Comparison of ENCODE assay signal across 29 cellular contexts in the genomic region with DNA sequence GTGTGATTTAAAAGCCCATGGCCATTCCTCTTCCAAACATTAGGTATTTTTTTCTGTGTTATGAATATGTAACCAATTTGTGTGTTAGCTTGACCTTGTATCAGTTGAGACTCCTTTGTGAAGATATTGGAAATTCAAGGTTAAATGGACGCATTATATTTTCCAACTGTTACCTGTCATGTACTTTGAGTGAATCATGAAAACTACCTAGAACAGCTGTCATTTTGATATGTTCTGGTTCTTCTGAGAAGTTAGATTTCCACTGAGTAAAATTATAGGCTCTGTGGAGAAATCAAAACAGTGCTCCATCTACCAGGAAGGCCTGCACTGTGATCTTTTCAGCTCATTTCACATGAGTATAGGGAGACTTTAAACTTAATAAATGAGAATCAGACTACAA.
DNase-seq lines count a peak whose midpoint lies in the region; TF ChIP-seq lines count a peak whose summit lies in the region.
"Had no signal": no experiment of that assay in that cellular context is flagged by ENCODE, and none has a peak within 500 bp of the region (broad histone marks: within the 10 kb centered on the region; RNA-seq: fewer than 3 reads in every experiment).

No MANE protein-coding gene starts in this region.

- H3K4me3 Mint-ChIP-seq in activated CD4-positive, alpha-beta memory T cell treated with anti-CD3 and anti-CD28 coated beads for 36 hours = no peak overlapping the region
- H3K4me3 Mint-ChIP-seq: B cell; CD14-positive monocyte; CD4-positive, alpha-beta memory T cell; CD4-positive, alpha-beta T cell; CD4-positive, CD25-positive, alpha-beta regulatory T cell; CD8-positive, alpha-beta memory T cell; CD8-positive, alpha-beta T cell had no signal

- H3K27ac Mint-ChIP-seq in activated CD4-positive, alpha-beta memory T cell treated with anti-CD3 and anti-CD28 coated beads for 36 hours = no peak overlapping the region
- H3K27ac Mint-ChIP-seq: B cell; CD14-positive monocyte; CD4-positive, alpha-beta memory T cell; CD4-positive, alpha-beta T cell; CD4-positive, CD25-positive, alpha-beta regulatory T cell; CD8-positive, alpha-beta memory T cell; CD8-positive, alpha-beta T cell had no signal

- H3K4me2 ChIP-seq in neural cell (ENCODE audit: low read length) = no peak overlapping the region
- H3K4me2 ChIP-seq: A549; BLaER1; BLaER1 treated with 17β-estradiol and CSF1 and Interleukin-3, amounts not matched to agents 10 nM and 100 nM had no signal

- peaks cover 6% of the 10 kb centered on the region for H3K9me3 Mint-ChIP-seq in activated CD4-positive, alpha-beta memory T cell treated with anti-CD3 and anti-CD28 coated beads for 36 hours

- H4K20me1 ChIP-seq in neural cell (ENCODE audit: insufficient read depth) = no peaks in the 10 kb centered on the region
- H4K20me1 ChIP-seq: BLaER1; BLaER1 treated with 17β-estradiol and CSF1 and Interleukin-3, amounts not matched to agents 10 nM and 100 nM had no signal

- no peaks in the 10 kb centered on the region for H3K4me1 Mint-ChIP-seq in activated CD4-positive, alpha-beta memory T cell treated with anti-CD3 and anti-CD28 coated beads for 36 hours (ENCODE audit: low read depth)
- H3K4me1 Mint-ChIP-seq: B cell; CD14-positive monocyte; CD4-positive, alpha-beta memory T cell; CD4-positive, CD25-positive, alpha-beta regulatory T cell; CD8-positive, alpha-beta memory T cell had no signal

- H3K9ac ChIP-seq in neural cell (ENCODE audit: low read length) = no peak overlapping the region
- H3K9ac ChIP-seq: BLaER1; BLaER1 treated with 17β-estradiol and CSF1 and Interleukin-3, amounts not matched to agents 10 nM and 100 nM had no signal

- no peak for TF ChIP-seq CTCF in neural cell (IDR thresholded peaks at IDR 0.05; ENCODE audit: poor library complexity, severe bottlenecking)

- H3F3A ChIP-seq in neural cell (ENCODE audit: insufficient read depth, low read length, poor library complexity, severe bottlenecking) = no peaks in the 10 kb centered on the region

- TF ChIP-seq EP300 in neural cell (conservative IDR thresholded peaks at IDR 0.05; ENCODE audit: poor library complexity, severe bottlenecking) = peak; percentile 80

- no peaks in the 10 kb centered on the region for H3K79me2 ChIP-seq in neural cell (replicated peaks; ENCODE audit: insufficient read depth, low read length)

- H3K9me3 ChIP-seq in neural cell (ENCODE audit: low read length) = peaks cover 7% of the 10 kb centered on the region
- H3K9me3 ChIP-seq: A549, BE2C, BLaER1, Caco-2 had no signal

- intact Hi-C loops in activated CD4-positive, alpha-beta memory T cell treated with anti-CD3 and anti-CD28 coated beads for 36 hours (cut with micrococcal nuclease) = no loop called here

- H3K27ac ChIP-seq in neural cell (ENCODE audit: low read length) = peak overlapping the region; percentile 7
- H3K27ac ChIP-seq: 22Rv1; A549; BLaER1; BLaER1 treated with 17β-estradiol and CSF1 and Interleukin-3, amounts not matched to agents 10 nM and 100 nM; C4-2B had no signal

- H3K4me3 ChIP-seq in neural cell (ENCODE audit: low read length) = no peak overlapping the region
- H3K4me3 ChIP-seq: A549; BLaER1; BLaER1 treated with 17β-estradiol and CSF1 and Interleukin-3, amounts not matched to agents 10 nM and 100 nM had no signal

- CTCF ChIA-PET in activated CD4-positive, alpha-beta memory T cell treated with anti-CD3 and anti-CD28 coated beads for 36 hours (lab: Charles Lee) = no interaction called here

- no peak for TF ChIP-seq RAD21 in neural cell (conservative IDR thresholded peaks at IDR 0.05)

- no peak overlapping the region for H2AFZ ChIP-seq in neural cell (ENCODE audit: low read depth, low read length)

- no peaks in the 10 kb centered on the region for H3K36me3 Mint-ChIP-seq in activated CD4-positive, alpha-beta memory T cell treated with anti-CD3 and anti-CD28 coated beads for 36 hours
- H3K36me3 Mint-ChIP-seq: CD14-positive monocyte; CD4-positive, alpha-beta memory T cell; CD4-positive, CD25-positive, alpha-beta regulatory T cell; CD8-positive, alpha-beta memory T cell; CD8-positive, alpha-beta T cell had no signal

- no peaks in the 10 kb centered on the region for H3K27me3 Mint-ChIP-seq in activated CD4-positive, alpha-beta memory T cell treated with anti-CD3 and anti-CD28 coated beads for 36 hours
- H3K27me3 Mint-ChIP-seq: B cell; CD4-positive, alpha-beta memory T cell; CD4-positive, alpha-beta T cell; CD8-positive, alpha-beta memory T cell had no signal

- no peaks in the 10 kb centered on the region for H3K9me2 ChIP-seq in neural cell (ENCODE audit: insufficient read depth, low read length)

- DNase-seq in activated CD4-positive, alpha-beta memory T cell treated with anti-CD3 and anti-CD28 coated beads for 36 hours = no peak
- DNase-seq: 8988T; ACHN; AML-193; BE2C; C1 segment of cervical spinal cord; Caco-2; Calu3; CD4-positive, alpha-beta memory T cell; CD4-positive, alpha-beta T cell; CD4-positive, CD25-positive, alpha-beta regulatory T cell; CD8-positive, alpha-beta memory T cell; CD8-positive, alpha-beta T cell; COR-L47; DMS 273 treated with DMSO at 0.1 percent for 48 hours; DMS153; DMS53; DMS79; DMS79 treated with DMSO at 0.1 percent for 48 hours; DND-41; EL had no signal

- H3K36me3 ChIP-seq in neural cell (ENCODE audit: insufficient read depth, low read length) = no peaks in the 10 kb centered on the region
- H3K36me3 ChIP-seq: BE2C; BLaER1; BLaER1 treated with 17β-estradiol and CSF1 and Interleukin-3, amounts not matched to agents 10 nM and 100 nM had no signal

- H3K27me3 ChIP-seq in neural cell (ENCODE audit: insufficient read depth, low read depth, low read length) = no peaks in the 10 kb centered on the region
- H3K27me3 ChIP-seq: BE2C; BLaER1; BLaER1 treated with 17β-estradiol and CSF1 and Interleukin-3, amounts not matched to agents 10 nM and 100 nM had no signal

- POLR2A ChIA-PET in activated CD4-positive, alpha-beta memory T cell treated with anti-CD3 and anti-CD28 coated beads for 36 hours (lab: Charles Lee) = no interaction called here

TF ChIP-seq in neural cell, 6 proteins besides CTCF, POLR2A, EP300 and RAD21:
- TF ChIP-seq POLR2AphosphoS5 (IDR thresholded peaks at IDR 0.05) (peak; percentile 72), TAF1 (IDR thresholded peaks at IDR 0.05; ENCODE audit: low read depth) (no peak), SMC3 (conservative IDR thresholded peaks at IDR 0.05; ENCODE audit: poor library complexity) (no peak), MXI1 (conservative IDR thresholded peaks at IDR 0.05; ENCODE audit: poor library complexity, severe bottlenecking) (no peak), EZH2 (IDR thresholded peaks at IDR 0.05; ENCODE audit: borderline replicate concordance, insufficient read depth, low read length, poor library complexity, severe bottlenecking) (no peak)
- TF ChIP-seq, protein P1, sequence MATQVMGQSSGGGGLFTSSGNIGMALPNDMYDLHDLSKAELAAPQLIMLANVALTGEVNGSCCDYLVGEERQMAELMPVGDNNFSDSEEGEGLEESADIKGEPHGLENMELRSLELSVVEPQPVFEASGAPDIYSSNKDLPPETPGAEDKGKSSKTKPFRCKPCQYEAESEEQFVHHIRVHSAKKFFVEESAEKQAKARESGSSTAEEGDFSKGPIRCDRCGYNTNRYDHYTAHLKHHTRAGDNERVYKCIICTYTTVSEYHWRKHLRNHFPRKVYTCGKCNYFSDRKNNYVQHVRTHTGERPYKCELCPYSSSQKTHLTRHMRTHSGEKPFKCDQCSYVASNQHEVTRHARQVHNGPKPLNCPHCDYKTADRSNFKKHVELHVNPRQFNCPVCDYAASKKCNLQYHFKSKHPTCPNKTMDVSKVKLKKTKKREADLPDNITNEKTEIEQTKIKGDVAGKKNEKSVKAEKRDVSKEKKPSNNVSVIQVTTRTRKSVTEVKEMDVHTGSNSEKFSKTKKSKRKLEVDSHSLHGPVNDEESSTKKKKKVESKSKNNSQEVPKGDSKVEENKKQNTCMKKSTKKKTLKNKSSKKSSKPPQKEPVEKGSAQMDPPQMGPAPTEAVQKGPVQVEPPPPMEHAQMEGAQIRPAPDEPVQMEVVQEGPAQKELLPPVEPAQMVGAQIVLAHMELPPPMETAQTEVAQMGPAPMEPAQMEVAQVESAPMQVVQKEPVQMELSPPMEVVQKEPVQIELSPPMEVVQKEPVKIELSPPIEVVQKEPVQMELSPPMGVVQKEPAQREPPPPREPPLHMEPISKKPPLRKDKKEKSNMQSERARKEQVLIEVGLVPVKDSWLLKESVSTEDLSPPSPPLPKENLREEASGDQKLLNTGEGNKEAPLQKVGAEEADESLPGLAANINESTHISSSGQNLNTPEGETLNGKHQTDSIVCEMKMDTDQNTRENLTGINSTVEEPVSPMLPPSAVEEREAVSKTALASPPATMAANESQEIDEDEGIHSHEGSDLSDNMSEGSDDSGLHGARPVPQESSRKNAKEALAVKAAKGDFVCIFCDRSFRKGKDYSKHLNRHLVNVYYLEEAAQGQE (IDR thresholded peaks at IDR 0.05; ENCODE audit: borderline replicate concordance) = peak; percentile 12
TF ChIP-seq in neural cell: peak in this region for 2.
